16 cellular contexts compared by ENCODE assay signal in the genomic region with DNA sequence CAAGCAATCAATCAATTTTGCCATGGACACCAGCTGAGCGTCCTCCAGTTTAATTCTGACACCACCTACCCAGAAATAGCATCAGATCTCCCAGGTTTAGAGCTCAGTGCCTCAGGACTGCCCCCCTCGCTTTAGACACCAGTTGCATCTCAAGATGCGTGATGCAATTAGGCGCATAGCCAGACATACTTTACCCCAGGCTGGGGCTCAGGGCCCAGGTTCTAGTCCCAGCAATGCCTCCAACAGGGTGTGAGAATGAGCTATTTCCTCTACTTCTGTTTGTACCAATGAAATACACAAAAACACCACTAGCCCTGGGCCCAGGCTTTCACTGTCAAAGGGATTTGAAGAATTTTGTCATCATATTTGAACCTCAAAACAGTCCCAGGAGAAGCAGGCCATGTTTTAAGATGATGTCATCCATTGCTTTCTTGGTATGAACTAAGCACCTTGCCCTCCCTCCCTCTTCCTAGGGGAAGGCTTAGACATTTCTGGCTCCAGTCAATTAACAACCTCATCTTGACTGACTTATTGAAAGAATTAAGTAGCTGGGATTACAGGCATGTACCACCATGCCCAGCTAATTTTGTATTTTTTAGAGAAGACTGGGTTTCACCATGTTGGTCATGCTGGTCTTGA.
"Had no signal": no experiment of that assay in that cellular context is flagged by ENCODE, and none has a peak within 500 bp of the region (broad histone marks: within the 10 kb centered on the region; RNA-seq: fewer than 3 reads in every experiment).

No MANE protein-coding gene starts in this region.

- H3K27ac Mint-ChIP-seq: activated naive CD8-positive, alpha-beta T cell treated with anti-CD3 and anti-CD28 coated beads for 36 hours had no signal

- H3K36me3 ChIP-seq: cardiac muscle cell, colonic mucosa, heart right ventricle, pancreas, SJSA1 had no signal

- H3K36me3 Mint-ChIP-seq: activated naive CD8-positive, alpha-beta T cell treated with anti-CD3 and anti-CD28 coated beads for 36 hours; naive thymus-derived CD8-positive, alpha-beta T cell had no signal

- H3K4me1 Mint-ChIP-seq: activated naive CD8-positive, alpha-beta T cell treated with anti-CD3 and anti-CD28 coated beads for 36 hours; naive thymus-derived CD8-positive, alpha-beta T cell had no signal

- H3K9me3 ChIP-seq: colonic mucosa, heart right ventricle, pancreas, SJSA1 had no signal

- H3K4me3 ChIP-seq: cardiac muscle cell, colonic mucosa, pancreas, SJSA1 had no signal

- H3K9me3 Mint-ChIP-seq: activated naive CD8-positive, alpha-beta T cell treated with anti-CD3 and anti-CD28 coated beads for 36 hours; naive thymus-derived CD8-positive, alpha-beta T cell had no signal

- H3K27me3 Mint-ChIP-seq: activated naive CD8-positive, alpha-beta T cell treated with anti-CD3 and anti-CD28 coated beads for 36 hours had no signal

- H3K27ac ChIP-seq: cardiac muscle cell, colonic mucosa, pancreas, SJSA1, VCaP had no signal

- H3K27me3 ChIP-seq: cardiac muscle cell, colonic mucosa, heart right ventricle, pancreas, SJSA1 had no signal

- ATAC-seq: naive thymus-derived CD8-positive, alpha-beta T cell had no signal

- H3K4me1 ChIP-seq: colonic mucosa, pancreas, SJSA1 had no signal

- DNase-seq: activated CD4-positive, alpha-beta T cell treated with anti-CD3 and anti-CD28 coated beads, Interleukin-2, amount 50 U/mL, for 4 hours; activated CD4-positive, CD25-positive, alpha-beta regulatory T cell treated with anti-CD3 and anti-CD28 coated beads, Interleukin-2, amount 50 U/mL, for 72 hours; activated naive CD4-positive, alpha-beta T cell; activated naive CD8-positive, alpha-beta T cell treated with anti-CD3 and anti-CD28 coated beads for 36 hours; amniotic stem cell; colonic mucosa; erythroblast; heart right ventricle; mesenchymal stem cell; naive thymus-derived CD8-positive, alpha-beta T cell; pancreas; stimulated activated CD4-positive, alpha-beta T cell treated with anti-CD3 and anti-CD28 coated beads, Interleukin-4, amount 100 ng/mL, for 1 hour; T-helper 2 cell had no signal

- H3K4me3 Mint-ChIP-seq: activated naive CD8-positive, alpha-beta T cell treated with anti-CD3 and anti-CD28 coated beads for 36 hours; naive thymus-derived CD8-positive, alpha-beta T cell had no signal
